ENCODE assay signal across 17 cellular contexts in the genomic region with DNA sequence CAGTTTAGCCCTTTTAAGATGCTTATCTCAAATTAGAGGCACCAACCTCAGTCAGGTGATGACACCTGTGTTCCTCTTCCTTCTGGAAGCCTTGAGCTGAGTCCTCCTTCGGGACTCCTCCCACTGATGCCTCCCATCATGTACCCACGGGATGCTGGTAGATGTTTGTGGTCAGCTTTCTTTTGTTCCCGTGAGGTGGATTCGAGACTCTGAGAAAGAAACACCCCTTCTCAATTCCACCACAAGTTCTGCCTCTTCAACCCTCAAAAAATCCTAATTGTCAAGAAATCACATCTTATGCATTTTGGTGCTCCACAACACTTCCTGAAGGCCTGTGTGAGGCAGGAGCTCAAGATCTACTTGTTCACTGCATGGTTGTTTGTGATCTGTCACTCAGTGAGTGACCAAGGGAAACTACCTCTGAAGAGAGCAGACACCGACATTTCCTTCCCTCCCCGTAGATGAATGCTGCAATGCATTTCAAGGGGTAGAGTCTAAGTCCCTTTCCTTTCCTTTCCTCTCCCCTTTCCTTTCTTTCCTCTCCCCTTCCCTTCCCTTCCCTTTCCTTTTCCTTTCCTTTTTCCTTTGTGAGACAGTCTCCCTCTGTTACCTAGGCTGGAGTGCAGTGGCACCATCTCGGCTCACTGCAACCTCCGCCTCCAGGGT.
"Had no signal": no experiment of that assay in that cellular context is flagged by ENCODE, and none has a peak within 500 bp of the region (broad histone marks: within the 10 kb centered on the region; RNA-seq: fewer than 3 reads in every experiment).

No MANE protein-coding gene starts in this region.

- FAIRE-seq: kidney, urothelium cell line had no signal

- H3K36me3 ChIP-seq: left ventricle myocardium inferior, tibial artery had no signal

- H3K4me3 ChIP-seq: left ventricle myocardium inferior, mucosa of descending colon, tibial artery had no signal

- H3K27ac ChIP-seq: foreskin keratinocyte, left ventricle myocardium inferior, tibial artery had no signal

- H3K27me3 ChIP-seq: foreskin keratinocyte, tibial artery had no signal

- ATAC-seq: activated T-cell treated with anti-CD3 and anti-CD28 coated beads, Interleukin-2, amount 50 U/mL, for 4 hours; foreskin keratinocyte; mucosa of descending colon; naive thymus-derived CD4-positive, alpha-beta T cell had no signal

- H3K9me3 ChIP-seq: left ventricle myocardium inferior, mucosa of descending colon, tibial artery had no signal

- DNase-seq: activated CD4-positive, alpha-beta T cell treated with anti-CD3 and anti-CD28 coated beads, Interleukin-2, amount 50 U/mL, for 48 hours; activated naive CD8-positive, alpha-beta T cell treated with anti-CD3 and anti-CD28 coated beads for 36 hours; activated T-cell treated with anti-CD3 and anti-CD28 coated beads, Interleukin-2, amount 50 U/mL, for 4 hours; aorta; cerebellar nuclear complex; effector memory CD4-positive, alpha-beta T cell; foreskin keratinocyte; glutamatergic neuron; hypothalamus; kidney; left ventricle myocardium inferior; mucosa of descending colon; naive thymus-derived CD4-positive, alpha-beta T cell; stimulated activated CD4-positive, alpha-beta T cell treated with anti-CD3 and anti-CD28 coated beads, Interleukin-2, amount 100 ng/mL, for 48 hours; stimulated activated naive CD4-positive, alpha-beta T cell had no signal
